Comparison of ENCODE assay signal across 8 cellular contexts in genomic region chr1:6234502-6235295, GRCh38. TPM values are rescaled to one million over a fixed set of nuclear protein-coding genes. Genes with fewer than 3 reads are reported as not detected.
A peak's percentile ranks its signal among the peaks of the same experiment; 100 is the strongest.
DNase-seq lines count a peak whose midpoint lies in the region; ATAC-seq and TF ChIP-seq lines count a peak whose summit lies in the region.

No MANE protein-coding gene starts in this region.

- H3K27me3 ChIP-seq in right cardiac atrium (ENCODE audit: control insufficient read depth, insufficient read depth) = no peaks in the 10 kb centered on the region

- peak overlapping the region; percentile 86 for H3K4me3 Mint-ChIP-seq in activated CD8-positive, alpha-beta memory T cell treated with anti-CD3 and anti-CD28 coated beads, Interleukin-2, amount 10 ng/mL, durations not matched to agents 7 days and 5 days
- peak overlapping the region; percentile 91 to 94 for H3K4me3 Mint-ChIP-seq in stimulated activated naive B cell treated with anti-CD40 and anti-IgM and Interleukin-4, amounts not matched to agents 10 μg/mL and 1 μg/mL and 100 μg/mL, for 72 hours

- no peak for DNase-seq in activated CD8-positive, alpha-beta memory T cell treated with anti-CD3 and anti-CD28 coated beads, Interleukin-2, amount 10 ng/mL, durations not matched to agents 7 days and 5 days
- no peak for DNase-seq in activated CD8-positive, alpha-beta memory T cell treated with anti-CD3 and anti-CD28 coated beads, Interleukin-2, amount 50 U/mL, for 4 hours
- DNase-seq in right cardiac atrium (peak in 1 of 3 donors; percentile 19), inferior parietal cortex (ENCODE audit: extremely low spot score) (no peak), UCSD-AML1 (lab: John Stamatoyannopoulos, UW; ENCODE audit: unreplicated experiment) (no peak), germinal center (ENCODE audit: low spot score) (no peak)
- no peak for DNase-seq in stimulated activated naive B cell treated with anti-CD40 and anti-IgM and Interleukin-4, amounts not matched to agents 10 μg/mL and 1 μg/mL and 100 μg/mL, for 72 hours

- H3K27ac ChIP-seq in right cardiac atrium (ENCODE audit: low read length) = peak overlapping the region; percentile 2

- no peak for TF ChIP-seq CTCF in WI38 (IDR thresholded peaks at IDR 0.05; ENCODE audit: low read depth, low read length)

- H3K4me3 ChIP-seq in WI38 (ENCODE audit: low read depth, low read length) (peak overlapping the region; percentile 84), right cardiac atrium (ENCODE audit: low read length) (peak overlapping the region; percentile 99)

- no peaks in the 10 kb centered on the region for H3K9me3 ChIP-seq in right cardiac atrium (ENCODE audit: control insufficient read depth, low read length)

- H3K9me3 Mint-ChIP-seq in activated CD8-positive, alpha-beta memory T cell treated with anti-CD3 and anti-CD28 coated beads, Interleukin-2, amount 10 ng/mL, durations not matched to agents 7 days and 5 days (ENCODE audit: low read depth) = no peaks in the 10 kb centered on the region
- H3K9me3 Mint-ChIP-seq in stimulated activated naive B cell treated with anti-CD40 and anti-IgM and Interleukin-4, amounts not matched to agents 10 μg/mL and 1 μg/mL and 100 μg/mL, for 72 hours = no peaks in the 10 kb centered on the region

- 35% methylated on average over 20 of the region's 20 CpGs for WGBS in right cardiac atrium

- peaks cover 18% of the 10 kb centered on the region for H3K36me3 Mint-ChIP-seq in activated CD8-positive, alpha-beta memory T cell treated with anti-CD3 and anti-CD28 coated beads, Interleukin-2, amount 10 ng/mL, durations not matched to agents 7 days and 5 days
- H3K36me3 Mint-ChIP-seq in stimulated activated naive B cell treated with anti-CD40 and anti-IgM and Interleukin-4, amounts not matched to agents 10 μg/mL and 1 μg/mL and 100 μg/mL, for 72 hours = peaks cover 15 to 26% of the 10 kb centered on the region in 2 donors

- intact Hi-C loops in right cardiac atrium (cut with DNase I) = no loop called here

- H3K4me1 Mint-ChIP-seq in activated CD8-positive, alpha-beta memory T cell treated with anti-CD3 and anti-CD28 coated beads, Interleukin-2, amount 10 ng/mL, durations not matched to agents 7 days and 5 days = peaks cover 27% of the 10 kb centered on the region
- H3K4me1 Mint-ChIP-seq in stimulated activated naive B cell treated with anti-CD40 and anti-IgM and Interleukin-4, amounts not matched to agents 10 μg/mL and 1 μg/mL and 100 μg/mL, for 72 hours = peaks cover 6 to 9% of the 10 kb centered on the region in 2 donors

- CTCF ChIA-PET in activated CD8-positive, alpha-beta memory T cell treated with anti-CD3 and anti-CD28 coated beads, Interleukin-2, amount 10 ng/mL, durations not matched to agents 7 days and 5 days (lab: Charles Lee) = interaction anchor here (0.5 to 5.2 kb wide), 5 partner anchors 12 to 210 kb away, joined by 3 to 38 read pairs (median 3); no protein-coding TSS in a partner anchor

- ATAC-seq in activated CD8-positive, alpha-beta memory T cell treated with anti-CD3 and anti-CD28 coated beads, Interleukin-2, amount 10 ng/mL, durations not matched to agents 7 days and 5 days = no peak
- no peak for ATAC-seq in right cardiac atrium
- ATAC-seq in stimulated activated naive B cell treated with anti-CD40 and anti-IgM and Interleukin-4, amounts not matched to agents 10 μg/mL and 1 μg/mL and 100 μg/mL, for 72 hours (replicated peaks) = no peak

- H3K4me1 ChIP-seq in right cardiac atrium (ENCODE audit: control insufficient read depth, insufficient read depth, low read length) = peaks cover 7% of the 10 kb centered on the region

- peak overlapping the region; percentile 84 for H3K27ac Mint-ChIP-seq in activated CD8-positive, alpha-beta memory T cell treated with anti-CD3 and anti-CD28 coated beads, Interleukin-2, amount 10 ng/mL, durations not matched to agents 7 days and 5 days
- peak overlapping the region; percentile 90 for H3K27ac Mint-ChIP-seq in stimulated activated naive B cell treated with anti-CD40 and anti-IgM and Interleukin-4, amounts not matched to agents 10 μg/mL and 1 μg/mL and 100 μg/mL, for 72 hours

- peaks cover 13% of the 10 kb centered on the region for H3K27me3 Mint-ChIP-seq in activated CD8-positive, alpha-beta memory T cell treated with anti-CD3 and anti-CD28 coated beads, Interleukin-2, amount 10 ng/mL, durations not matched to agents 7 days and 5 days
- H3K27me3 Mint-ChIP-seq in stimulated activated naive B cell treated with anti-CD40 and anti-IgM and Interleukin-4, amounts not matched to agents 10 μg/mL and 1 μg/mL and 100 μg/mL, for 72 hours = peaks cover 11 to 17% of the 10 kb centered on the region in 2 donors

RNA-seq across cellular contexts. Expression of gene ICMT, which starts 1.1 kb away (rescaled TPM):
- 10 to 100 TPM; 59.1 to 72.8 TPM for total RNA-seq in activated CD8-positive, alpha-beta memory T cell treated with anti-CD3 and anti-CD28 coated beads, Interleukin-2, amount 10 ng/mL, durations not matched to agents 7 days and 5 days
- total RNA-seq in right cardiac atrium = 10 to 100 TPM; 52.1 to 59.6 (median 54.1) TPM
- 39.9 TPM for polyA plus RNA-seq in right cardiac atrium

RNA-seq across cellular contexts. Expression of gene HES3, which starts 9.3 kb away (rescaled TPM):
- not detected for total RNA-seq in activated CD8-positive, alpha-beta memory T cell treated with anti-CD3 and anti-CD28 coated beads, Interleukin-2, amount 10 ng/mL, durations not matched to agents 7 days and 5 days
- not detected for total RNA-seq in right cardiac atrium
- not detected for polyA plus RNA-seq in right cardiac atrium

RNA-seq across cellular contexts. Expression of gene GPR153, which starts 26.2 kb away (rescaled TPM):
- total RNA-seq in activated CD8-positive, alpha-beta memory T cell treated with anti-CD3 and anti-CD28 coated beads, Interleukin-2, amount 10 ng/mL, durations not matched to agents 7 days and 5 days = 1 to 10 TPM; 1.1 to 1.2 TPM
- total RNA-seq in right cardiac atrium = 10 to 100 TPM in 2 of 4 donors, 1 to 10 TPM in 2; 6.7 to 14.3 (median 10.5) TPM
- polyA plus RNA-seq in right cardiac atrium = 9.3 TPM

RNA-seq across cellular contexts. Expression of gene RNF207, which starts 28.8 kb away (rescaled TPM):
- total RNA-seq in activated CD8-positive, alpha-beta memory T cell treated with anti-CD3 and anti-CD28 coated beads, Interleukin-2, amount 10 ng/mL, durations not matched to agents 7 days and 5 days = 10 to 100 TPM; 12.4 to 36.7 TPM
- 10 to 100 TPM; 33.7 to 97.4 (median 63.7) TPM for total RNA-seq in right cardiac atrium
- polyA plus RNA-seq in right cardiac atrium = 55.2 TPM

RNA-seq across cellular contexts. Expression of gene RPL22, which starts 35.3 kb away (rescaled TPM):
- 100 to 1,000 TPM; 229 to 287 TPM for total RNA-seq in activated CD8-positive, alpha-beta memory T cell treated with anti-CD3 and anti-CD28 coated beads, Interleukin-2, amount 10 ng/mL, durations not matched to agents 7 days and 5 days
- 100 to 1,000 TPM; 247 to 309 (median 276) TPM for total RNA-seq in right cardiac atrium
- 260 TPM for polyA plus RNA-seq in right cardiac atrium
